Comparison of ENCODE assay signal across 18 cellular contexts in genomic region chr20:48456361-48457184, GRCh38.
DNase-seq lines count a peak whose midpoint lies in the region; ATAC-seq, FAIRE-seq and TF ChIP-seq lines count a peak whose summit lies in the region.
"Had no signal": no experiment of that assay in that cellular context is flagged by ENCODE, and none has a peak within 500 bp of the region (broad histone marks: within the 10 kb centered on the region; RNA-seq: fewer than 3 reads in every experiment).

No MANE protein-coding gene starts in this region.

- FAIRE-seq in small intestine (lab: Jason Lieb, UNC) = no peak

- H3K36me3 Mint-ChIP-seq in CD14-positive monocyte (no peaks in the 10 kb centered on the region), memory B cell (no peaks in the 10 kb centered on the region)

- H3K27ac ChIP-seq in small intestine (ENCODE audit: low read depth in 1 of 2, low read length in 1 of 2) (no peak overlapping the region), heart left ventricle (no peak overlapping the region)
- H3K27ac ChIP-seq: cardiac muscle cell, PC-9, psoas muscle, stomach had no signal

- TF ChIP-seq CTCF in CD14-positive monocyte (IDR thresholded peaks at IDR 0.05) (no peak), heart left ventricle (IDR thresholded peaks at IDR 0.05) (no peak)

- H3K36me3 ChIP-seq in small intestine (ENCODE audit: control insufficient read depth in 2 of 2, insufficient read depth in 2 of 2, low read length in 2 of 2) = no peaks in the 10 kb centered on the region
- H3K36me3 ChIP-seq in heart left ventricle = no peaks in the 10 kb centered on the region
- H3K36me3 ChIP-seq: cardiac muscle cell, MG63, stomach had no signal

- no peaks in the 10 kb centered on the region for H3K4me1 Mint-ChIP-seq in CD14-positive monocyte
- H3K4me1 Mint-ChIP-seq in memory B cell = peaks cover 21% of the 10 kb centered on the region

- H3K27me3 Mint-ChIP-seq in CD14-positive monocyte (ENCODE audit: low read depth in 3 of 3) (peaks cover 10 to 14% (median 12%) of the 10 kb centered on the region in 3 donors), memory B cell (peaks cover 8% of the 10 kb centered on the region)

- no peak overlapping the region for H3K27ac Mint-ChIP-seq in CD14-positive monocyte
- no peak overlapping the region for H3K27ac Mint-ChIP-seq in memory B cell
- H3K27ac Mint-ChIP-seq: activated CD8-positive, alpha-beta T cell treated with anti-CD3 and anti-CD28 coated beads, Interleukin-2, amount 10 ng/mL, durations not matched to agents 7 days and 5 days had no signal

- WGBS in small intestine, 3 donors = 59 to 62% (median 60%) methylated on average over 8 of the region's 8 CpGs
- 55 to 71% (median 60%) methylated on average over 8 of the region's 8 CpGs for WGBS in heart left ventricle, 4 donors

- DNase-seq in CD14-positive monocyte (ENCODE audit: low spot score) = peak; percentile 34
- DNase-seq in NCI-H446 treated with DMSO at 0.1 percent for 48 hours (lab: John Stamatoyannopoulos, UW) = peak; percentile 68
- no peak for DNase-seq in memory B cell (ENCODE audit: low spot score in 2 of 2)
- no peak for DNase-seq in small intestine
- DNase-seq in NCI-H1092 (lab: John Stamatoyannopoulos, UW) = no peak
- DNase-seq in heart left ventricle = no peak
- DNase-seq: activated CD8-positive, alpha-beta T cell treated with anti-CD3 and anti-CD28 coated beads, Interleukin-2, amount 10 ng/mL, durations not matched to agents 7 days and 5 days; effector memory CD4-positive, alpha-beta T cell; GDM1; left colon; PC-9; psoas muscle; stomach had no signal

- TF ChIP-seq POLR2A in heart left ventricle (IDR thresholded peaks at IDR 0.05) = no peak

- ATAC-seq in GM18868 (IDR thresholded peaks at IDR 0.05; ENCODE audit: unreplicated experiment) (peak; percentile 51), memory B cell (ENCODE audit: low read depth) (peak; percentile 54), HG03442 (IDR thresholded peaks at IDR 0.05; ENCODE audit: unreplicated experiment) (no peak), heart left ventricle (no peak)
- ATAC-seq: activated CD8-positive, alpha-beta T cell treated with anti-CD3 and anti-CD28 coated beads, Interleukin-2, amount 10 ng/mL, durations not matched to agents 7 days and 5 days; left colon; psoas muscle had no signal

- H3K4me3 Mint-ChIP-seq in CD14-positive monocyte (no peak overlapping the region), memory B cell (no peak overlapping the region)
- H3K4me3 Mint-ChIP-seq: activated CD8-positive, alpha-beta T cell treated with anti-CD3 and anti-CD28 coated beads, Interleukin-2, amount 10 ng/mL, durations not matched to agents 7 days and 5 days had no signal

- H3K4me1 ChIP-seq in small intestine (ENCODE audit: control insufficient read depth in 2 of 2, insufficient read depth in 1 of 2, low read depth in 1 of 2, low read length in 1 of 2) (no peaks in the 10 kb centered on the region), heart left ventricle (no peaks in the 10 kb centered on the region)
- H3K4me1 ChIP-seq: Caco-2, psoas muscle, stomach had no signal

- H3K4me3 ChIP-seq in small intestine (ENCODE audit: low read depth in 1 of 2, low read length in 2 of 2) (no peak overlapping the region), heart left ventricle (no peak overlapping the region)
- H3K4me3 ChIP-seq: cardiac muscle cell, MG63, PC-9, psoas muscle, stomach had no signal

- H3K9me3 Mint-ChIP-seq in CD14-positive monocyte (peaks cover 0 to 2% (median 0%) of the 10 kb centered on the region in 7 donors), memory B cell (no peaks in the 10 kb centered on the region)

- intact Hi-C loops in CD14-positive monocyte (cut with micrococcal nuclease) = no loop called here
- intact Hi-C loops in heart left ventricle (cut with DNase I) = no loop called here

- H3K27me3 ChIP-seq in small intestine (ENCODE audit: control insufficient read depth in 2 of 2, insufficient read depth in 2 of 2, low read length in 2 of 2) (no peaks in the 10 kb centered on the region), heart left ventricle (peaks cover 0 to 26% (median 2%) of the 10 kb centered on the region in 9 donors)
- H3K27me3 ChIP-seq: cardiac muscle cell, MG63 had no signal

- H3K9me3 ChIP-seq in small intestine (ENCODE audit: control insufficient read depth, low read depth) (no peaks in the 10 kb centered on the region), heart left ventricle (no peaks in the 10 kb centered on the region)
- H3K9me3 ChIP-seq: Caco-2, MG63, psoas muscle, stomach had no signal

Comparison
In these comparisons a context has a peak if more than half of its experiments do, and no peak if none do; other contexts are left out.
1. DNase-seq: peak in CD14-positive monocyte (single experiment) and NCI-H446 treated with DMSO at 0.1 percent for 48 hours (single experiment); none in memory B cell (0 of 2), small intestine (single experiment), NCI-H1092 (single experiment) and heart left ventricle (0 of 5).
2. ATAC-seq: peak in GM18868 (single experiment) and memory B cell (single experiment); none in HG03442 (single experiment) and heart left ventricle (0 of 4).